In genomic region chr7:5226921-5227785, GRCh38 we compare ENCODE assay signal across 28 cellular contexts. TPM values are rescaled to one million over a fixed set of nuclear protein-coding genes. Genes with fewer than 3 reads are reported as not detected.
DNase-seq lines count a peak whose midpoint lies in the region; ATAC-seq, FAIRE-seq and TF ChIP-seq lines count a peak whose summit lies in the region.
"Had no signal": no experiment of that assay in that cellular context is flagged by ENCODE, and none has a peak within 500 bp of the region (broad histone marks: within the 10 kb centered on the region; RNA-seq: fewer than 3 reads in every experiment).

No MANE protein-coding gene starts in this region.

- no TSS peak for BruUV-seq in K562 (replicated peaks; lab: Mats Ljungman, UMichigan)

- in situ Hi-C loops in K562 (cut with MboI) = no loop called here

- H3K9ac ChIP-seq in K562 (ENCODE audit: insufficient read depth in 1 of 2, low read depth in 2 of 2, low read length in 2 of 2) (no peak overlapping the region), neural progenitor cell (no peak overlapping the region)

- no peak for ATAC-seq in Right ventricle myocardium inferior
- ATAC-seq in left ventricle myocardium superior = no peak
- no peak for ATAC-seq in K562
- ATAC-seq in lower lobe of right lung = no peak
- ATAC-seq in omental fat pad (ENCODE audit: low FRiP score) = no peak
- ATAC-seq: CD8-positive, alpha-beta T cell; GM12878; PC-3 had no signal

- no peak overlapping the region for H3K27ac Mint-ChIP-seq in neural progenitor cell
- H3K27ac Mint-ChIP-seq: CD8-positive, alpha-beta T cell had no signal

- H3K4me1 Mint-ChIP-seq in neural progenitor cell = no peaks in the 10 kb centered on the region

- H3K4me3 ChIP-seq in K562 (no peak overlapping the region), lower lobe of right lung (no peak overlapping the region), neural progenitor cell (no peak overlapping the region)
- H3K4me3 ChIP-seq: GM12878 had no signal

- H3F3A ChIP-seq in neural progenitor cell (ENCODE audit: low read depth) = no peaks in the 10 kb centered on the region

- H3K27ac ChIP-seq in K562 (ENCODE audit: extremely low read depth, low read depth, low read length) = no peak overlapping the region
- no peak overlapping the region for H3K27ac ChIP-seq in lower lobe of right lung
- no peak overlapping the region for H3K27ac ChIP-seq in neural progenitor cell
- H3K27ac ChIP-seq: 22Rv1, C4-2B had no signal

- H3K9me3 Mint-ChIP-seq in neural progenitor cell = no peaks in the 10 kb centered on the region
- H3K9me3 Mint-ChIP-seq: CD8-positive, alpha-beta T cell had no signal

- FAIRE-seq in K562 (lab: Jason Lieb, UNC) = no peak
- peak; percentile 52 for FAIRE-seq in urothelium cell line (lab: Jason Lieb, UNC)
- FAIRE-seq: GM12878 had no signal

- no peak overlapping the region for H2AFZ ChIP-seq in K562 (ENCODE audit: low read depth, low read length)
- no peak overlapping the region for H2AFZ ChIP-seq in neural progenitor cell (replicated peaks)

- no peak overlapping the region for H3K4me3 Mint-ChIP-seq in neural progenitor cell
- H3K4me3 Mint-ChIP-seq: B cell; CD8-positive, alpha-beta T cell had no signal

- H3K27me3 Mint-ChIP-seq in neural progenitor cell (ENCODE audit: insufficient read depth, low read depth) = no peaks in the 10 kb centered on the region
- H3K27me3 Mint-ChIP-seq: B cell had no signal

- TF ChIP-seq RAD21 in K562 (CRISPR knock-in tag; conservative IDR thresholded peaks at IDR 0.05 in 1 of 2, IDR thresholded peaks at IDR 0.05 in 1 of 2) = no peak

- CTCF ChIA-PET in K562 (lab: Yijun Ruan, JAX; ENCODE audit: low intra/inter-chr PET ratio) = no interaction called here

- TF ChIP-seq CTCF in K562 (IDR thresholded peaks at IDR 0.05 in 2 of 3, conservative IDR thresholded peaks at IDR 0.05 in 1 of 3; ENCODE audit: insufficient read depth in 2 of 3, low read depth in 1 of 3, low read length in 3 of 3) (no peak), lower lobe of right lung (IDR thresholded peaks at IDR 0.05) (no peak), omental fat pad (IDR thresholded peaks at IDR 0.05) (no peak), neural progenitor cell (IDR thresholded peaks at IDR 0.05) (no peak)

- H4K20me1 ChIP-seq in K562 (replicated peaks; ENCODE audit: control insufficient read depth, insufficient read depth, low read length) = no peaks in the 10 kb centered on the region
- H4K20me1 ChIP-seq in neural progenitor cell (ENCODE audit: low read depth) = peaks cover 2% of the 10 kb centered on the region

- H3K4me2 ChIP-seq in K562 (ENCODE audit: insufficient read depth, low read length) (no peak overlapping the region), neural progenitor cell (no peak overlapping the region)

- H3K27me3 ChIP-seq in K562 (ENCODE audit: control insufficient read depth in 2 of 2, insufficient read depth in 2 of 2, low read length in 2 of 2) (no peaks in the 10 kb centered on the region), lower lobe of right lung (ENCODE audit: low read depth) (no peaks in the 10 kb centered on the region), neural progenitor cell (no peaks in the 10 kb centered on the region)

- no peak for TF ChIP-seq POLR2A in K562 (conservative IDR thresholded peaks at IDR 0.05)

- intact Hi-C loops in Right ventricle myocardium inferior (cut with DNase I) (no loop called here), left ventricle myocardium superior (cut with micrococcal nuclease) (no loop called here), K562 (cut with micrococcal nuclease) (no loop called here), lower lobe of right lung (cut with DNase I) (no loop called here)

- TF ChIP-seq EP300 in K562 (IDR thresholded peaks at IDR 0.05; ENCODE audit: low read length) = no peak

- no peaks in the 10 kb centered on the region for H3K79me2 ChIP-seq in K562 (ENCODE audit: control insufficient read depth, insufficient read depth, low read length)
- no peaks in the 10 kb centered on the region for H3K79me2 ChIP-seq in neural progenitor cell (ENCODE audit: low read depth)

- 86% methylated on average over 29 of the region's 41 CpGs for WGBS in K562 (ENCODE audit: insufficient coverage, low coverage, missing lambda C conversion rate)

- H3K9me1 ChIP-seq in K562 (ENCODE audit: control insufficient read depth, insufficient read depth, low read length) = no peaks in the 10 kb centered on the region

- no peaks in the 10 kb centered on the region; a peak in 1 of 5 replicates for H3K4me1 ChIP-seq in K562 (replicated peaks in 1 of 2; ENCODE audit: control insufficient read depth in 2 of 2, insufficient read depth in 2 of 2, low read length in 2 of 2)
- peaks cover 34% of the 10 kb centered on the region for H3K4me1 ChIP-seq in lower lobe of right lung
- no peaks in the 10 kb centered on the region for H3K4me1 ChIP-seq in neural progenitor cell

- POLR2A ChIA-PET in K562 (lab: Yijun Ruan, JAX) = interaction anchor here (0.7 to 1.5 kb wide), 3 partner anchors 13 to 55 kb away, joined by 3 to 5 read pairs (median 3); partner anchors contain the start of gene WIPI2

- H3K36me3 Mint-ChIP-seq in neural progenitor cell = peaks cover 28% of the 10 kb centered on the region

- DNase-seq in Right ventricle myocardium inferior (ENCODE audit: missing footprints) (peak; percentile 60), left ventricle myocardium superior (no peak), K562 (ENCODE audit: extremely low read depth in 1 of 4, low spot score in 3 of 4) (peak in 1 of 4 experiments; percentile 37), lower lobe of right lung (peak; percentile 37), urothelium cell line (ENCODE audit: low spot score) (no peak), amniotic stem cell (lab: John Stamatoyannopoulos, UW) (no peak), omental fat pad (ENCODE audit: low spot score) (no peak), neural progenitor cell (ENCODE audit: low spot score) (no peak)
- DNase-seq: Caco-2; CD8-positive, alpha-beta T cell; DMS 273 treated with DMSO at 0.1 percent for 48 hours; DMS79; EL; GDM1; MV-4-11; NCI-H1105; NCI-H1436 treated with DMSO at 0.1 percent for 48 hours; NCI-H1930; NCI-H2107; NCI-H446; NCI-H524 treated with DMSO at 0.1 percent for 48 hours; NCI-H774; PC-3; SHP77 treated with DMSO at 0.1 percent for 48 hours had no signal

- peaks cover 82% of the 10 kb centered on the region; the same call in 2 of the 3 replicates for H3K36me3 ChIP-seq in K562 (ENCODE audit: control insufficient read depth, insufficient read depth, low read length)
- H3K36me3 ChIP-seq in lower lobe of right lung = peaks cover 100% of the 10 kb centered on the region
- H3K36me3 ChIP-seq in neural progenitor cell = no peaks in the 10 kb centered on the region

- no peaks in the 10 kb centered on the region for H3K9me3 ChIP-seq in K562 (replicated peaks; ENCODE audit: control insufficient read depth, insufficient read depth, low read depth, low read length)
- H3K9me3 ChIP-seq in lower lobe of right lung = no peaks in the 10 kb centered on the region
- H3K9me3 ChIP-seq in neural progenitor cell (ENCODE audit: low read depth) = no peaks in the 10 kb centered on the region
- H3K9me3 ChIP-seq: Caco-2 had no signal

TF ChIP-seq in K562, 482 proteins besides CTCF, POLR2A, EP300 and RAD21 (continues in another document):
- TF ChIP-seq POLR2G (IDR thresholded peaks at IDR 0.05; ENCODE audit: low read depth, low read length) = peak; percentile 51; the same call in 1 of the 2 replicates

RNA-seq across cellular contexts. Expression of gene WIPI2, which starts 37.1 kb away (rescaled TPM):
- total RNA-seq in Right ventricle myocardium inferior (49.3 TPM), left ventricle myocardium superior (50.8 TPM), K562 (2014; rRNA removed) (40.0 and 41.1 TPM in 2 replicates), K562 (2014; rRNA removed; fragmentation: Illumina TruSeq; extraction: Trizol) (33.9 and 39.1 TPM in 2 replicates), K562 (2015; rRNA removed; fragmentation: Illumina TruSeq; extraction: Trizol) (31.7 and 35.1 TPM in 2 replicates), K562 (2021) (55.0 and 59.4 TPM in 2 replicates), lower lobe of right lung (59.8 TPM), omental fat pad (10 to 100 TPM; 46.5 to 70.3 (median 63.7) TPM), neural progenitor cell (ENCODE audit: low replicate concordance) (64.9 and 74.8 TPM in 2 replicates)
- total RNA-seq in K562 (2011; cell fraction: chromatin; rRNA removed; ENCODE audit: low replicate concordance) = 86.3 and 128 TPM in 2 replicates
- 52.8 and 55.0 TPM in 2 replicates for total RNA-seq in K562 (2011; cell fraction: nucleolus; rRNA removed)
- 72.4 and 86.7 TPM in 2 replicates for total RNA-seq in K562 (2011; cell fraction: nucleoplasm; rRNA removed)
- polyA plus RNA-seq in K562 (2011; rRNA removed) (91.6 and 92.9 TPM in 2 replicates), K562 (2014; fragmentation: Illumina TruSeq; extraction: Trizol) (53.2 and 54.7 TPM in 2 replicates), K562 (2014; fragmentation: Nextera tagmentation; extraction: Ambion mirVana) (1 to 10 TPM; 7.9 to 8.0 TPM), K562 (2014; rRNA removed) (56.2 and 60.8 TPM in 2 replicates)
- polyA plus RNA-seq in K562 (2011; cell fraction: cytosol; rRNA removed) = 66.6 and 81.7 TPM in 2 replicates
- polyA plus RNA-seq in K562 (2011; cell fraction: nucleus; rRNA removed) = 67.1 and 70.4 TPM in 2 replicates
- polyA plus RNA-seq in K562 (2012) = 39.4 and 51.1 TPM in 2 replicates
- 69.6 and 84.3 TPM in 2 replicates for polyA minus RNA-seq in K562 (2011; rRNA and poly(A)+ RNA removed)
- 45.9 and 52.1 TPM in 2 replicates for polyA minus RNA-seq in K562 (2011; cell fraction: cytosol; rRNA and poly(A)+ RNA removed)
- 21.1 and 32.7 TPM in 2 replicates for polyA minus RNA-seq in K562 (2011; cell fraction: nucleus; rRNA and poly(A)+ RNA removed)

RNA-seq across cellular contexts. Expression of gene SLC29A4, which starts 55.6 kb away (rescaled TPM):
- 4.0 TPM for total RNA-seq in Right ventricle myocardium inferior
- total RNA-seq in left ventricle myocardium superior = 2.3 TPM
- 2.7 and 9.3 TPM in 2 replicates for total RNA-seq in K562 (2011; cell fraction: chromatin; rRNA removed; ENCODE audit: low replicate concordance)
- total RNA-seq in K562 (2011; cell fraction: nucleolus; rRNA removed) = 2.4 and 3.3 TPM in 2 replicates
- 3.4 and 3.6 TPM in 2 replicates for total RNA-seq in K562 (2011; cell fraction: nucleoplasm; rRNA removed)
- 0.77 and 2.3 TPM in 2 replicates for total RNA-seq in K562 (2014; rRNA removed)
- 0.03 and 0.29 TPM in 2 replicates for total RNA-seq in K562 (2014; rRNA removed; fragmentation: Illumina TruSeq; extraction: Trizol)
- 0.14 and 0.19 TPM in 2 replicates for total RNA-seq in K562 (2015; rRNA removed; fragmentation: Illumina TruSeq; extraction: Trizol)
- 1.2 and 1.4 TPM in 2 replicates for total RNA-seq in K562 (2021)
- polyA plus RNA-seq in K562 (2011; rRNA removed) = 1.1 and 1.2 TPM in 2 replicates
- 0.80 and 4.7 TPM in 2 replicates for polyA plus RNA-seq in K562 (2011; cell fraction: cytosol; rRNA removed)
- 1.7 and 4.8 TPM in 2 replicates for polyA plus RNA-seq in K562 (2011; cell fraction: nucleus; rRNA removed)
- 0.60 and 0.78 TPM in 2 replicates for polyA plus RNA-seq in K562 (2012)
- polyA plus RNA-seq in K562 (2014; fragmentation: Illumina TruSeq; extraction: Trizol) = 0.37 and 1.1 TPM in 2 replicates
- polyA plus RNA-seq in K562 (2014; fragmentation: Nextera tagmentation; extraction: Ambion mirVana) = under 1 TPM; 0.01 to 0.03 TPM
- 0.82 and 1.2 TPM in 2 replicates for polyA plus RNA-seq in K562 (2014; rRNA removed)
- 0.36 and 2.3 TPM in 2 replicates for polyA minus RNA-seq in K562 (2011; rRNA and poly(A)+ RNA removed)
- polyA minus RNA-seq in K562 (2011; cell fraction: cytosol; rRNA and poly(A)+ RNA removed) = 0.86 and 4.1 TPM in 2 replicates
- 0.44 and 0.54 TPM in 2 replicates for polyA minus RNA-seq in K562 (2011; cell fraction: nucleus; rRNA and poly(A)+ RNA removed)
- 2.7 TPM for total RNA-seq in lower lobe of right lung
- 10 to 100 TPM in 3 of 4 donors, 1 to 10 TPM in 1; 7.3 to 22.7 (median 13.3) TPM for total RNA-seq in omental fat pad
- total RNA-seq in neural progenitor cell (ENCODE audit: low replicate concordance) = 7.3 and 20.8 TPM in 2 replicates

Comparison
In these comparisons a context has a peak if more than half of its experiments do, and no peak if none do; other contexts are left out.
1. DNase-seq: peak in Right ventricle myocardium inferior (single experiment) and lower lobe of right lung (single experiment); none in left ventricle myocardium superior (single experiment), urothelium cell line (single experiment), amniotic stem cell (single experiment), omental fat pad (single experiment) and neural progenitor cell (single experiment).